In the genomic region with DNA sequence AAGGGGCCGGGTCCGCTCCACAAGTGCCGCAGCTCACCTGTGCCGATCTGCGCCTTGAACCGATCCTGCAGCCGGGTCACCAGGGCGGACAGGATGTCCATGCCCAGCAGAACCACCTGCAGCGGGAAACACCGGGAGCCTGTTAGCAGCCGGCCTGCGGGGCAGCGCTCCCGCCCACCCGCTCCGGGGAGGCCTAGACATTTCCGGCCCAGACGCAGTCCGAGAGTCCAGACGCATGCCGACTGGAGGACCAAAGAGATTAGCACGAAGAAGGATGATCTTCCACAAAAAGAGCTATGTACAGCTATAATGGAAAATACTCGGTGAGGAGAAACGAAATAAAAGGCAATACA, we compare ENCODE assay signal across 1 cellular context.
TF ChIP-seq lines count a peak whose summit lies in the region.

No MANE protein-coding gene starts in this region.

TF ChIP-seq in HepG2, 621 proteins besides CTCF, POLR2A, EP300 and RAD21 (continued from another document and continues in another):
- TF ChIP-seq, protein P1, sequence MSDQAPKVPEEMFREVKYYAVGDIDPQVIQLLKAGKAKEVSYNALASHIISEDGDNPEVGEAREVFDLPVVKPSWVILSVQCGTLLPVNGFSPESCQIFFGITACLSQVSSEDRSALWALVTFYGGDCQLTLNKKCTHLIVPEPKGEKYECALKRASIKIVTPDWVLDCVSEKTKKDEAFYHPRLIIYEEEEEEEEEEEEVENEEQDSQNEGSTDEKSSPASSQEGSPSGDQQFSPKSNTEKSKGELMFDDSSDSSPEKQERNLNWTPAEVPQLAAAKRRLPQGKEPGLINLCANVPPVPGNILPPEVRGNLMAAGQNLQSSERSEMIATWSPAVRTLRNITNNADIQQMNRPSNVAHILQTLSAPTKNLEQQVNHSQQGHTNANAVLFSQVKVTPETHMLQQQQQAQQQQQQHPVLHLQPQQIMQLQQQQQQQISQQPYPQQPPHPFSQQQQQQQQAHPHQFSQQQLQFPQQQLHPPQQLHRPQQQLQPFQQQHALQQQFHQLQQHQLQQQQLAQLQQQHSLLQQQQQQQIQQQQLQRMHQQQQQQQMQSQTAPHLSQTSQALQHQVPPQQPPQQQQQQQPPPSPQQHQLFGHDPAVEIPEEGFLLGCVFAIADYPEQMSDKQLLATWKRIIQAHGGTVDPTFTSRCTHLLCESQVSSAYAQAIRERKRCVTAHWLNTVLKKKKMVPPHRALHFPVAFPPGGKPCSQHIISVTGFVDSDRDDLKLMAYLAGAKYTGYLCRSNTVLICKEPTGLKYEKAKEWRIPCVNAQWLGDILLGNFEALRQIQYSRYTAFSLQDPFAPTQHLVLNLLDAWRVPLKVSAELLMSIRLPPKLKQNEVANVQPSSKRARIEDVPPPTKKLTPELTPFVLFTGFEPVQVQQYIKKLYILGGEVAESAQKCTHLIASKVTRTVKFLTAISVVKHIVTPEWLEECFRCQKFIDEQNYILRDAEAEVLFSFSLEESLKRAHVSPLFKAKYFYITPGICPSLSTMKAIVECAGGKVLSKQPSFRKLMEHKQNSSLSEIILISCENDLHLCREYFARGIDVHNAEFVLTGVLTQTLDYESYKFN (CRISPR knock-in tag; conservative IDR thresholded peaks at IDR 0.05) = peak; percentile 28; the same call in 1 of the 2 replicates
- TF ChIP-seq ZNF790 (CRISPR knock-in tag; IDR thresholded peaks at IDR 0.05; ENCODE audit: borderline replicate concordance) (no peak), BRD4 (CRISPR knock-in tag; IDR thresholded peaks at IDR 0.05) (no peak; the same call in none of the 2 replicates), NFKB2 (CRISPR knock-in tag; IDR thresholded peaks at IDR 0.05; ENCODE audit: borderline replicate concordance) (0 out of 2 replicates have a peak, but pooled peaks have one; percentile 83), PHF8 (CRISPR knock-in tag; IDR thresholded peaks at IDR 0.05) (peak; percentile 94), KLF12 (CRISPR knock-in tag; IDR thresholded peaks at IDR 0.05; ENCODE audit: borderline replicate concordance) (no peak), CBX1 (IDR thresholded peaks at IDR 0.05; ENCODE audit: low read depth) (no peak), ZNF562 (CRISPR knock-in tag; IDR thresholded peaks at IDR 0.05; ENCODE audit: borderline replicate concordance) (no peak), ZNF136 (CRISPR knock-in tag; IDR thresholded peaks at IDR 0.05; ENCODE audit: low read depth) (no peak), GABPB1 (CRISPR knock-in tag; IDR thresholded peaks at IDR 0.05) (peak; percentile 95), ZFP90 (CRISPR knock-in tag; IDR thresholded peaks at IDR 0.05; ENCODE audit: borderline replicate concordance) (no peak), PTBP1 (IDR thresholded peaks at IDR 0.05; ENCODE audit: low read depth, low read length, poor library complexity, severe bottlenecking) (no peak), DMAP1 (CRISPR knock-in tag; IDR thresholded peaks at IDR 0.05) (peak; percentile 57), ZNF232 (CRISPR knock-in tag; IDR thresholded peaks at IDR 0.05; ENCODE audit: borderline replicate concordance) (peak; percentile 39), ZSCAN9 (CRISPR knock-in tag; IDR thresholded peaks at IDR 0.05; ENCODE audit: borderline replicate concordance) (no peak; the same call in 1 of the 2 replicates), ZFP62 (CRISPR knock-in tag; IDR thresholded peaks at IDR 0.05) (no peak), RARG (CRISPR knock-in tag; IDR thresholded peaks at IDR 0.05; ENCODE audit: low read depth) (no peak), ZNF629 (CRISPR knock-in tag; conservative IDR thresholded peaks at IDR 0.05) (0 out of 2 replicates have a peak, but pooled peaks have one; percentile 18), DNMT1 (CRISPR knock-in tag; IDR thresholded peaks at IDR 0.05) (0 out of 2 replicates have a peak, but pooled peaks have one; percentile 28), POLR2AphosphoS2 (IDR thresholded peaks at IDR 0.05; ENCODE audit: low read depth, low read length) (no peak), MAF1 (CRISPR knock-in tag; IDR thresholded peaks at IDR 0.05; ENCODE audit: borderline replicate concordance) (no peak), NFYC (CRISPR knock-in tag; IDR thresholded peaks at IDR 0.05) (no peak), ATF7 (IDR thresholded peaks at IDR 0.05) (no peak), ATF7 (CRISPR knock-in tag; IDR thresholded peaks at IDR 0.05) (no peak), PCBP2 (optimal IDR thresholded peaks at IDR 0.05; ENCODE audit: low read depth, low read length, poor library complexity, severe bottlenecking) (no peak), ZNF382 (CRISPR knock-in tag; IDR thresholded peaks at IDR 0.05; ENCODE audit: borderline replicate concordance) (no peak)
- TF ChIP-seq, protein P2, sequence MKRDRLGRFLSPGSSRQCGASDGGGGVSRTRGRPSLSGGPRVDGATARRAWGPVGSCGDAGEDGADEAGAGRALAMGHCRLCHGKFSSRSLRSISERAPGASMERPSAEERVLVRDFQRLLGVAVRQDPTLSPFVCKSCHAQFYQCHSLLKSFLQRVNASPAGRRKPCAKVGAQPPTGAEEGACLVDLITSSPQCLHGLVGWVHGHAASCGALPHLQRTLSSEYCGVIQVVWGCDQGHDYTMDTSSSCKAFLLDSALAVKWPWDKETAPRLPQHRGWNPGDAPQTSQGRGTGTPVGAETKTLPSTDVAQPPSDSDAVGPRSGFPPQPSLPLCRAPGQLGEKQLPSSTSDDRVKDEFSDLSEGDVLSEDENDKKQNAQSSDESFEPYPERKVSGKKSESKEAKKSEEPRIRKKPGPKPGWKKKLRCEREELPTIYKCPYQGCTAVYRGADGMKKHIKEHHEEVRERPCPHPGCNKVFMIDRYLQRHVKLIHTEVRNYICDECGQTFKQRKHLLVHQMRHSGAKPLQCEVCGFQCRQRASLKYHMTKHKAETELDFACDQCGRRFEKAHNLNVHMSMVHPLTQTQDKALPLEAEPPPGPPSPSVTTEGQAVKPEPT (CRISPR knock-in tag; IDR thresholded peaks at IDR 0.05; ENCODE audit: low read depth) = 0 out of 2 replicates have a peak, but pooled peaks have one; percentile 30
- TF ChIP-seq, protein P3, sequence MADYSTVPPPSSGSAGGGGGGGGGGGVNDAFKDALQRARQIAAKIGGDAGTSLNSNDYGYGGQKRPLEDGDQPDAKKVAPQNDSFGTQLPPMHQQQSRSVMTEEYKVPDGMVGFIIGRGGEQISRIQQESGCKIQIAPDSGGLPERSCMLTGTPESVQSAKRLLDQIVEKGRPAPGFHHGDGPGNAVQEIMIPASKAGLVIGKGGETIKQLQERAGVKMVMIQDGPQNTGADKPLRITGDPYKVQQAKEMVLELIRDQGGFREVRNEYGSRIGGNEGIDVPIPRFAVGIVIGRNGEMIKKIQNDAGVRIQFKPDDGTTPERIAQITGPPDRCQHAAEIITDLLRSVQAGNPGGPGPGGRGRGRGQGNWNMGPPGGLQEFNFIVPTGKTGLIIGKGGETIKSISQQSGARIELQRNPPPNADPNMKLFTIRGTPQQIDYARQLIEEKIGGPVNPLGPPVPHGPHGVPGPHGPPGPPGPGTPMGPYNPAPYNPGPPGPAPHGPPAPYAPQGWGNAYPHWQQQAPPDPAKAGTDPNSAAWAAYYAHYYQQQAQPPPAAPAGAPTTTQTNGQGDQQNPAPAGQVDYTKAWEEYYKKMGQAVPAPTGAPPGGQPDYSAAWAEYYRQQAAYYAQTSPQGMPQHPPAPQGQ (CRISPR knock-in tag; IDR thresholded peaks at IDR 0.05; ENCODE audit: borderline replicate concordance) = no peak
- TF ChIP-seq, protein P4, sequence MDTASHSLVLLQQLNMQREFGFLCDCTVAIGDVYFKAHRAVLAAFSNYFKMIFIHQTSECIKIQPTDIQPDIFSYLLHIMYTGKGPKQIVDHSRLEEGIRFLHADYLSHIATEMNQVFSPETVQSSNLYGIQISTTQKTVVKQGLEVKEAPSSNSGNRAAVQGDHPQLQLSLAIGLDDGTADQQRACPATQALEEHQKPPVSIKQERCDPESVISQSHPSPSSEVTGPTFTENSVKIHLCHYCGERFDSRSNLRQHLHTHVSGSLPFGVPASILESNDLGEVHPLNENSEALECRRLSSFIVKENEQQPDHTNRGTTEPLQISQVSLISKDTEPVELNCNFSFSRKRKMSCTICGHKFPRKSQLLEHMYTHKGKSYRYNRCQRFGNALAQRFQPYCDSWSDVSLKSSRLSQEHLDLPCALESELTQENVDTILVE (CRISPR knock-in tag; IDR thresholded peaks at IDR 0.05) = 0 out of 2 replicates have a peak, but pooled peaks have one; percentile 20
- TF ChIP-seq, protein P5, sequence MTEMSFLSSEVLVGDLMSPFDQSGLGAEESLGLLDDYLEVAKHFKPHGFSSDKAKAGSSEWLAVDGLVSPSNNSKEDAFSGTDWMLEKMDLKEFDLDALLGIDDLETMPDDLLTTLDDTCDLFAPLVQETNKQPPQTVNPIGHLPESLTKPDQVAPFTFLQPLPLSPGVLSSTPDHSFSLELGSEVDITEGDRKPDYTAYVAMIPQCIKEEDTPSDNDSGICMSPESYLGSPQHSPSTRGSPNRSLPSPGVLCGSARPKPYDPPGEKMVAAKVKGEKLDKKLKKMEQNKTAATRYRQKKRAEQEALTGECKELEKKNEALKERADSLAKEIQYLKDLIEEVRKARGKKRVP (CRISPR knock-in tag; IDR thresholded peaks at IDR 0.05) = no peak
- TF ChIP-seq, protein P6, sequence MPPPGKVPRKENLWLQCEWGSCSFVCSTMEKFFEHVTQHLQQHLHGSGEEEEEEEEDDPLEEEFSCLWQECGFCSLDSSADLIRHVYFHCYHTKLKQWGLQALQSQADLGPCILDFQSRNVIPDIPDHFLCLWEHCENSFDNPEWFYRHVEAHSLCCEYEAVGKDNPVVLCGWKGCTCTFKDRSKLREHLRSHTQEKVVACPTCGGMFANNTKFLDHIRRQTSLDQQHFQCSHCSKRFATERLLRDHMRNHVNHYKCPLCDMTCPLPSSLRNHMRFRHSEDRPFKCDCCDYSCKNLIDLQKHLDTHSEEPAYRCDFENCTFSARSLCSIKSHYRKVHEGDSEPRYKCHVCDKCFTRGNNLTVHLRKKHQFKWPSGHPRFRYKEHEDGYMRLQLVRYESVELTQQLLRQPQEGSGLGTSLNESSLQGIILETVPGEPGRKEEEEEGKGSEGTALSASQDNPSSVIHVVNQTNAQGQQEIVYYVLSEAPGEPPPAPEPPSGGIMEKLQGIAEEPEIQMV (CRISPR knock-in tag; IDR thresholded peaks at IDR 0.05; ENCODE audit: low read depth) = no peak
- TF ChIP-seq, protein P7, sequence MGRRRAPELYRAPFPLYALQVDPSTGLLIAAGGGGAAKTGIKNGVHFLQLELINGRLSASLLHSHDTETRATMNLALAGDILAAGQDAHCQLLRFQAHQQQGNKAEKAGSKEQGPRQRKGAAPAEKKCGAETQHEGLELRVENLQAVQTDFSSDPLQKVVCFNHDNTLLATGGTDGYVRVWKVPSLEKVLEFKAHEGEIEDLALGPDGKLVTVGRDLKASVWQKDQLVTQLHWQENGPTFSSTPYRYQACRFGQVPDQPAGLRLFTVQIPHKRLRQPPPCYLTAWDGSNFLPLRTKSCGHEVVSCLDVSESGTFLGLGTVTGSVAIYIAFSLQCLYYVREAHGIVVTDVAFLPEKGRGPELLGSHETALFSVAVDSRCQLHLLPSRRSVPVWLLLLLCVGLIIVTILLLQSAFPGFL (CRISPR knock-in tag; IDR thresholded peaks at IDR 0.05) = 0 out of 2 replicates have a peak, but pooled peaks have one; percentile 18
- TF ChIP-seq, protein P8, sequence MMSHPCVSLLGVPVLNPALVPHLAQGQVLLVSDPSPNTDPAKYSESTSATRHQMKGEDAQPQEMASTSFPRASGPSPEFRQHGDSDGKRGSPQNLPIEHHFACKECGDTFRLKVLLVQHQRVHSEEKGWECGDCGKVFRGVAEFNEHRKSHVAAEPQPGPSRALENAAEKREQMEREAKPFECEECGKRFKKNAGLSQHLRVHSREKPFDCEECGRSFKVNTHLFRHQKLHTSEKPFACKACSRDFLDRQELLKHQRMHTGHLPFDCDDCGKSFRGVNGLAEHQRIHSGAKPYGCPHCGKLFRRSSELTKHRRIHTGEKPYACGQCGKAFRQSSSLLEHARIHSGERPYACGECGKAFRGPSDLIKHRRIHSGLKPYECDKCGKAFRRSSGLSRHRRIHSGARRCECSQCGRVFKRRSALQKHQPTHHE (CRISPR knock-in tag; IDR thresholded peaks at IDR 0.05; ENCODE audit: borderline replicate concordance) = no peak
- TF ChIP-seq, protein P9, sequence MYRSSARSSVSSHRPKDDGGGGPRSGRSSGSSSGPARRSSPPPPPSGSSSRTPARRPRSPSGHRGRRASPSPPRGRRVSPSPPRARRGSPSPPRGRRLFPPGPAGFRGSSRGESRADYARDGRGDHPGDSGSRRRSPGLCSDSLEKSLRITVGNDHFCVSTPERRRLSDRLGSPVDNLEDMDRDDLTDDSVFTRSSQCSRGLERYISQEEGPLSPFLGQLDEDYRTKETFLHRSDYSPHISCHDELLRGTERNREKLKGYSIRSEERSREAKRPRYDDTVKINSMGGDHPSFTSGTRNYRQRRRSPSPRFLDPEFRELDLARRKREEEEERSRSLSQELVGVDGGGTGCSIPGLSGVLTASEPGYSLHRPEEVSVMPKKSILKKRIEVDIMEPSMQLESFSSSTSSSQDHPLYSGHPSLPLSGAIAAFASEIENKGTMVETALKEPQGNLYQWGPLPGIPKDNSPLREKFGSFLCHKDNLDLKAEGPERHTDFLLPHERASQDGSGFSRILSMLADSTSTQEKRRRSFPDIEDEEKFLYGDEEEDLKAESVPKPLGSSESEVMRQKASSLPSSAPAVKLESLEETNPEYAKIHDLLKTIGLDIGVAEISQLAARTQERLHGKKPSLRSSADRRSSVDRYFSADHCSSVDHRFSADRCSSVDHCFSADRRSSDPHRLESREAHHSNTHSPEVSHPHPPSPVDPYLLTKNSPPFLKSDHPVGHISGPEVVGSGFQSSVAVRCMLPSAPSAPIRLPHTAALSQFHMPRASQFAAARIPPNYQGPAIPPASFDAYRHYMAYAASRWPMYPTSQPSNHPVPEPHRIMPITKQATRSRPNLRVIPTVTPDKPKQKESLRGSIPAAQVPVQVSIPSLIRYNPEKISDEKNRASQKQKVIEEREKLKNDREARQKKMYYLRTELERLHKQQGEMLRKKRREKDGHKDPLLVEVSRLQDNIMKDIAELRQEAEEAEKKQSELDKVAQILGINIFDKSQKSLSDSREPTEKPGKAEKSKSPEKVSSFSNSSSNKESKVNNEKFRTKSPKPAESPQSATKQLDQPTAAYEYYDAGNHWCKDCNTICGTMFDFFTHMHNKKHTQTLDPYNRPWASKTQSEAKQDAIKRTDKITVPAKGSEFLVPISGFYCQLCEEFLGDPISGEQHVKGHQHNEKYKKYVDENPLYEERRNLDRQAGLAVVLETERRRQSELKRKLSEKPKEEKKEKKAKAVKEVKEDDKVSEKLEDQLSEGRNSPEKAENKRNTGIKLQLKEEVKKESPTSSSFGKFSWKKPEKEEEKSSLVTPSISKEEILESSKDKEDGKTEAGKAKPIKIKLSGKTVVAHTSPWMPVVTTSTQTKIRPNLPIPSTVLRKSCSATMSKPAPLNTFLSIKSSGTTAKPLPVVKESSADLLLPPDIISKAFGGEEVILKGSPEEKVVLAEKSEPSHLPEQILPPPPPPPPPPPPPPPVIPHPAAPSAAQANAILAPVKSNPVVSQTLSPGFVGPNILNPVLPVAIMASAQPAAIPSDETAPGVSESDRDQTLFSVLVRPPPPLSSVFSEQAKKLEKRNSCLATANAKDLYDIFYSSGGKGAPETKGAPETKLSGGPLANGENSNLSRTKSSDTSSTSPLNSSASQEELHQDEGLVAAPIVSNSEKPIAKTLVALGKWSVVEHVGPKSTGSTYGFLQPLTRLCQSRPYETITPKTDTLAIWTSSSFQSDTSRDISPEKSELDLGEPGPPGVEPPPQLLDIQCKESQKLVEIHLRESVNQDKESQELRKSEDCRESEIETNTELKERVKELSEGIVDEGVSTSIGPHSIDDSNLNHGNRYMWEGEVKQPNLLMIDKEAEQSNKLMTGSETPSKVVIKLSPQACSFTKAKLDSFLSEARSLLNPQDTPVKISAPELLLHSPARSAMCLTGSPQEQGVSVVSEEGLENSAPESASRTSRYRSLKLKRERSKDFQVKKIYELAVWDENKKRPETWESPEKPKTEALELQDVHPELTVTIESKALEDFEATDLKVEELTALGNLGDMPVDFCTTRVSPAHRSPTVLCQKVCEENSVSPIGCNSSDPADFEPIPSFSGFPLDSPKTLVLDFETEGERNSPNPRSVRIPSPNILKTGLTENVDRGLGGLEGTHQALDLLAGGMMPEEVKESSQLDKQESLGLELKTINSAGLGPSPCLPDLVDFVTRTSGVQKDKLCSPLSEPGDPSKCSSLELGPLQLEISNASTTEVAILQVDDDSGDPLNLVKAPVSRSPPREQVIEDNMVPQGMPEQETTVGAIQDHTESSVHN (CRISPR knock-in tag; IDR thresholded peaks at IDR 0.05) = no peak
